ENCODE assay signal across 29 cellular contexts in the genomic region with DNA sequence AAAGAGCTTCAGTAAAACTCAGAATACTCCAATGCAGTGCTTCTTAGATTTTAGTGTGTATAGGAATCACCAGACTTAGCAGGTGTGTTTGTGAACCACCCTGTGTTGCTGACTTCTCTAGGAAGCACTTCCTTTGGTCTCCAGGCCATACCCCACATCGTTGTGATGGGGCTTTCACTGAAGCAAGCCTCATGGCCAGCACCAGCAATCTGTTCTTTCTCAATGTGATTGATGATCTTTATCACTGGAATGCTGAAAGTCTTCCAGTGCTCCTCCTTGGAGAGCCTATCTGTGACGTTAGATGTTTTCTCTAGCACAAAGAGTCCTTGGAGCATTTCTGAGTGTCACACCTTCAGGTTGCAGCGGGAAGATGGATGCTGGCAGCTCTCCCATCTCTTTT.
"Had no signal": no experiment of that assay in that cellular context is flagged by ENCODE, and none has a peak within 500 bp of the region (broad histone marks: within the 10 kb centered on the region; RNA-seq: fewer than 3 reads in every experiment).

No MANE protein-coding gene starts in this region.

- H3K4me1 ChIP-seq: adrenal gland, SJCRH30 had no signal

- H3K4me3 ChIP-seq: adrenal gland, SJCRH30 had no signal

- H3K9me3 ChIP-seq: adrenal gland, SJCRH30 had no signal

- H3K27ac Mint-ChIP-seq: activated CD8-positive, alpha-beta T cell treated with anti-CD3 and anti-CD28 coated beads, Interleukin-2, amount 10 ng/mL, durations not matched to agents 7 days and 5 days; activated naive CD8-positive, alpha-beta T cell treated with anti-CD3 and anti-CD28 coated beads, Interleukin-2, amount 10 ng/mL, durations not matched to agents 7 days and 5 days; T-helper 17 cell; WTC11 had no signal

- H3K9me3 Mint-ChIP-seq: central memory CD8-positive, alpha-beta T cell had no signal

- H3K27me3 ChIP-seq: adrenal gland, SJCRH30 had no signal

- ATAC-seq: activated CD8-positive, alpha-beta T cell treated with anti-CD3 and anti-CD28 coated beads, Interleukin-2, amount 10 ng/mL, durations not matched to agents 7 days and 5 days; Panc1; T-helper 17 cell; WTC11 had no signal

- H3K27ac ChIP-seq: adrenal gland, SJCRH30 had no signal

- H3K4me1 Mint-ChIP-seq: activated naive CD8-positive, alpha-beta T cell treated with anti-CD3 and anti-CD28 coated beads, Interleukin-2, amount 10 ng/mL, durations not matched to agents 7 days and 5 days; WTC11 had no signal

- H3K27me3 Mint-ChIP-seq: activated naive CD8-positive, alpha-beta T cell treated with anti-CD3 and anti-CD28 coated beads, Interleukin-2, amount 10 ng/mL, durations not matched to agents 7 days and 5 days; central memory CD8-positive, alpha-beta T cell; T-helper 17 cell had no signal

- DNase-seq: activated CD4-positive, alpha-beta T cell treated with anti-CD3 and anti-CD28 coated beads for 48 hours; activated CD4-positive, alpha-beta T cell treated with anti-CD3 and anti-CD28 coated beads, Interleukin-2, amount 50 U/mL, for 4 hours; activated CD4-positive, CD25-positive, alpha-beta regulatory T cell treated with anti-CD3 and anti-CD28 coated beads, Interleukin-2, amount 50 U/mL, for 72 hours; activated CD8-positive, alpha-beta memory T cell treated with anti-CD3 and anti-CD28 coated beads, Interleukin-2, amount 50 U/mL, for 48 hours; activated CD8-positive, alpha-beta T cell treated with anti-CD3 and anti-CD28 coated beads, Interleukin-2, amount 10 ng/mL, durations not matched to agents 7 days and 5 days; activated naive CD4-positive, alpha-beta T cell treated with anti-CD3 and anti-CD28 coated beads, Interleukin-2, amount 50 U/mL, for 16 hours; activated naive CD8-positive, alpha-beta T cell treated with anti-CD3 and anti-CD28 coated beads, Interleukin-2, amount 10 ng/mL, durations not matched to agents 7 days and 5 days; activated T-cell treated with anti-CD3 and anti-CD28 coated beads, Interleukin-2, amount 50 U/mL, for 1 hour; adrenal gland; aorta; Karpas-422; MV-4-11; NCI-H1092 treated with DMSO at 0.1 percent for 48 hours; NCI-H1436; NCI-H1694 treated with DMSO at 0.1 percent for 48 hours; NCI-H2029 treated with DMSO at 0.1 percent for 48 hours; NCI-H345; NCI-H510A; NCI-H526 treated with DMSO at 0.1 percent for 48 hours; NCI-H82; NK-92 treated with Interleukin-12 subunit alpha and Interleukin-12 subunit beta, amount 100 ng/mL, for 24 hours; OCI-M1; Right ventricle myocardium superior; SJCRH30; T-helper 17 cell; T-helper 9 cell had no signal

- H3K4me3 Mint-ChIP-seq: activated CD8-positive, alpha-beta T cell treated with anti-CD3 and anti-CD28 coated beads, Interleukin-2, amount 10 ng/mL, durations not matched to agents 7 days and 5 days; activated naive CD8-positive, alpha-beta T cell treated with anti-CD3 and anti-CD28 coated beads, Interleukin-2, amount 10 ng/mL, durations not matched to agents 7 days and 5 days; central memory CD8-positive, alpha-beta T cell; T-helper 17 cell; WTC11 had no signal

- H3K36me3 ChIP-seq: SJCRH30 had no signal
